In the genomic region with DNA sequence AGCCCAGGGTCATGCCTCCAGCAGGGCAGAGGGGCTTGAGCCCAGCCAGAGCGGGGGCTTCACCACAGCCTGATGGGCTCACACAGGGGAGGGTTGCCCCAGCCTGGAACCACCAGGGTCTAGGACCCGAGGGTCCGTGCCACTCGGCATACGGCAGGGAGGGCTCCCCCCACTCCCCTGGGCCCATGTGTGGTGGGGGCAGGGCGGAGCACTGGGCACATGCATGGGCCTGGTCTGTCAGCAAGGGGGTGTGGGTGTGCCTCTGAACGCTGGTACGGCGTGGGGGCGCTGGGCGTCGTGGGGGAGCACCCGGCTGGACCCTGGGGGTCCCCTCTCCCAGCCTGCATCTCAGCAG, we compare ENCODE assay signal across 28 cellular contexts.
"Had no signal": no experiment of that assay in that cellular context is flagged by ENCODE, and none has a peak within 500 bp of the region (broad histone marks: within the 10 kb centered on the region; RNA-seq: fewer than 3 reads in every experiment).

No MANE protein-coding gene starts in this region.

- H3K27ac Mint-ChIP-seq: immature natural killer cell; naive thymus-derived CD8-positive, alpha-beta T cell; nephron; neural progenitor cell; progenitor cell of endocrine pancreas; stimulated activated memory B cell treated with anti-CD40 and anti-IgM and Interleukin-4, amounts not matched to agents 10 μg/mL and 1 μg/mL and 100 μg/mL, for 72 hours; type B pancreatic cell had no signal

- DNase-seq: heart left ventricle; hypothalamus; immature natural killer cell; kidney; left colon; left lung; lower lobe of right lung; mammary epithelial cell; mesenchymal stem cell; naive thymus-derived CD8-positive, alpha-beta T cell; ovary; right lobe of liver; stimulated activated CD4-positive, alpha-beta T cell treated with anti-CD3 and anti-CD28 coated beads, Interleukin-1b, Interleukin-23, amount 100 ng/mL, for 48 hours; stimulated activated CD4-positive, alpha-beta T cell treated with anti-CD3 and anti-CD28 coated beads, Interleukin-2, amount 100 ng/mL, for 48 hours; stimulated activated CD4-positive, alpha-beta T cell treated with anti-CD3 and anti-CD28 coated beads, Interleukin-4, amount 100 ng/mL, for 4 hours; stimulated activated CD8-positive, alpha-beta memory T cell treated with anti-CD3 and anti-CD28 coated beads, Interleukin-4, amount 100 ng/mL, for 48 hours; stimulated activated naive CD4-positive, alpha-beta T cell treated with Interleukin-2 at 50 U/mL for 16 hours; tibial artery; uterus had no signal

- H3K36me3 Mint-ChIP-seq: immature natural killer cell; naive thymus-derived CD8-positive, alpha-beta T cell; stimulated activated memory B cell treated with anti-CD40 and anti-IgM and Interleukin-4, amounts not matched to agents 10 μg/mL and 1 μg/mL and 100 μg/mL, for 72 hours; type B pancreatic cell had no signal

- H3K27me3 ChIP-seq: heart left ventricle, neural progenitor cell, ovary, right atrium auricular region, right lobe of liver, suprapubic skin, uterus had no signal

- H3K36me3 ChIP-seq: heart left ventricle, left lung, lower lobe of right lung, neural progenitor cell, ovary, right atrium auricular region, right lobe of liver, suprapubic skin, thoracic aorta, uterus had no signal

- H3K4me2 ChIP-seq: neural progenitor cell, smooth muscle cell had no signal

- H3K9me3 Mint-ChIP-seq: immature natural killer cell; naive thymus-derived CD8-positive, alpha-beta T cell; nephron; neural progenitor cell; stimulated activated memory B cell treated with anti-CD40 and anti-IgM and Interleukin-4, amounts not matched to agents 10 μg/mL and 1 μg/mL and 100 μg/mL, for 72 hours; type B pancreatic cell had no signal

- H3K4me1 Mint-ChIP-seq: immature natural killer cell, nephron had no signal

- H3K9ac ChIP-seq: neural progenitor cell had no signal

- H3K4me3 ChIP-seq: heart left ventricle, left lung, lower lobe of right lung, neural progenitor cell, ovary, right atrium auricular region, right lobe of liver, smooth muscle cell, suprapubic skin, thoracic aorta, tibial artery, uterus had no signal

- H3K27me3 Mint-ChIP-seq: naive thymus-derived CD8-positive, alpha-beta T cell; progenitor cell of endocrine pancreas; stimulated activated memory B cell treated with anti-CD40 and anti-IgM and Interleukin-4, amounts not matched to agents 10 μg/mL and 1 μg/mL and 100 μg/mL, for 72 hours; type B pancreatic cell had no signal

- H3K9me3 ChIP-seq: heart left ventricle, left lung, lower lobe of right lung, ovary, right atrium auricular region, right lobe of liver, suprapubic skin, thoracic aorta, tibial artery, uterus had no signal

- H3K4me3 Mint-ChIP-seq: immature natural killer cell; naive thymus-derived CD8-positive, alpha-beta T cell; nephron; neural progenitor cell; stimulated activated memory B cell treated with anti-CD40 and anti-IgM and Interleukin-4, amounts not matched to agents 10 μg/mL and 1 μg/mL and 100 μg/mL, for 72 hours; type B pancreatic cell had no signal

- H2AFZ ChIP-seq: neural progenitor cell had no signal

- ATAC-seq: heart left ventricle; left colon; left lung; lower lobe of right lung; right lobe of liver; stimulated activated memory B cell treated with anti-CD40 and anti-IgM and Interleukin-4, amounts not matched to agents 10 μg/mL and 1 μg/mL and 100 μg/mL, for 72 hours had no signal

- H3K27ac ChIP-seq: left lung, lower lobe of right lung, neural progenitor cell, right atrium auricular region, right lobe of liver, suprapubic skin, thoracic aorta had no signal
